8 cellular contexts compared by ENCODE assay signal in genomic region chr13:26011996-26012688, GRCh38. TPM values are rescaled to one million over a fixed set of nuclear protein-coding genes. Genes with fewer than 3 reads are reported as not detected.
A peak's percentile ranks its signal among the peaks of the same experiment; 100 is the strongest.
DNase-seq lines count a peak whose midpoint lies in the region; ATAC-seq lines count a peak whose summit lies in the region.

No MANE protein-coding gene starts in this region.

- no peaks in the 10 kb centered on the region for H3K9me3 Mint-ChIP-seq in activated naive CD4-positive, alpha-beta T cell treated with anti-CD3 and anti-CD28 coated beads for 36 hours
- no peaks in the 10 kb centered on the region for H3K9me3 Mint-ChIP-seq in memory B cell

- H3K27ac Mint-ChIP-seq in T-helper 17 cell: peak overlapping the region; percentile 9
- H3K27ac Mint-ChIP-seq in activated naive CD4-positive, alpha-beta T cell treated with anti-CD3 and anti-CD28 coated beads for 36 hours: peak overlapping the region; percentile 72
- no peak overlapping the region for H3K27ac Mint-ChIP-seq in memory B cell

- ATAC-seq in T-helper 17 cell (peak; percentile 96), memory B cell (ENCODE audit: low read depth) (peak; percentile 67), GM19455 (IDR thresholded peaks at IDR 0.05; ENCODE audit: unreplicated experiment) (no peak)

- peak in 2 of 3 donors; percentile 23 to 47 for DNase-seq in T-helper 17 cell
- DNase-seq in activated naive CD4-positive, alpha-beta T cell treated with anti-CD3 and anti-CD28 coated beads for 36 hours: peak; percentile 70
- no peak for DNase-seq in memory B cell (ENCODE audit: low spot score in 2 of 2)
- DNase-seq in stimulated activated CD8-positive, alpha-beta memory T cell treated with anti-CD3 and anti-CD28 coated beads, Interleukin-7, amount 100 ng/mL, for 4 hours (ENCODE audit: low read depth in 2 of 2): peak; percentile 24 to 66
- DNase-seq in NCI-H1930 (lab: John Stamatoyannopoulos, UW): no peak
- no peak for DNase-seq in DMS79 (lab: John Stamatoyannopoulos, UW)
- DNase-seq in HPDE6-E6E7 (ENCODE audit: extremely low spot score): no peak

- H3K4me3 Mint-ChIP-seq in T-helper 17 cell (peak overlapping the region; percentile 87), memory B cell (peak overlapping the region; percentile 61)
- H3K4me3 Mint-ChIP-seq in activated naive CD4-positive, alpha-beta T cell treated with anti-CD3 and anti-CD28 coated beads for 36 hours: peak overlapping the region; percentile 74

- no peaks in the 10 kb centered on the region for H3K36me3 Mint-ChIP-seq in T-helper 17 cell (ENCODE audit: low read depth)
- no peaks in the 10 kb centered on the region for H3K36me3 Mint-ChIP-seq in activated naive CD4-positive, alpha-beta T cell treated with anti-CD3 and anti-CD28 coated beads for 36 hours (ENCODE audit: low read depth)
- H3K36me3 Mint-ChIP-seq in memory B cell: no peaks in the 10 kb centered on the region

- CTCF ChIA-PET in activated naive CD4-positive, alpha-beta T cell treated with anti-CD3 and anti-CD28 coated beads for 36 hours (lab: Charles Lee): interaction anchor here (0.6 kb wide), 2 partner anchors 32 to 440 kb away, joined by 3 read pairs; no protein-coding TSS in a partner anchor

- H3K4me1 Mint-ChIP-seq in T-helper 17 cell: peaks cover 2% of the 10 kb centered on the region
- H3K4me1 Mint-ChIP-seq in activated naive CD4-positive, alpha-beta T cell treated with anti-CD3 and anti-CD28 coated beads for 36 hours (ENCODE audit: low read depth): peaks cover 25% of the 10 kb centered on the region
- H3K4me1 Mint-ChIP-seq in memory B cell: no peaks in the 10 kb centered on the region

- intact Hi-C loops in activated naive CD4-positive, alpha-beta T cell treated with anti-CD3 and anti-CD28 coated beads for 36 hours (cut with micrococcal nuclease): loop anchor here (2.0 to 5.0 kb wide), 3 partner anchors 39 to 140 kb away; no protein-coding TSS in a partner anchor

- H3K27me3 Mint-ChIP-seq in T-helper 17 cell: peaks cover 5% of the 10 kb centered on the region
- no peaks in the 10 kb centered on the region for H3K27me3 Mint-ChIP-seq in activated naive CD4-positive, alpha-beta T cell treated with anti-CD3 and anti-CD28 coated beads for 36 hours (ENCODE audit: low read depth)
- H3K27me3 Mint-ChIP-seq in memory B cell: peaks cover 18% of the 10 kb centered on the region

- H3K9me3 ChIP-seq in T-helper 17 cell (ENCODE audit: control insufficient read depth, low read length, poor library complexity, severe bottlenecking): no peaks in the 10 kb centered on the region

RNA-seq across cellular contexts. Expression of gene SHISA2, which starts 39.7 kb away (rescaled TPM):
- under 1 TPM; 0.37 to 0.62 TPM for total RNA-seq in T-helper 17 cell
- under 1 TPM; 0.52 to 0.69 TPM for total RNA-seq in activated naive CD4-positive, alpha-beta T cell treated with anti-CD3 and anti-CD28 coated beads for 36 hours

Comparison
In these comparisons a context has a peak if more than half of its experiments do, and no peak if none do; other contexts are left out.
1. DNase-seq: peak in T-helper 17 cell (2 of 3), activated naive CD4-positive, alpha-beta T cell treated with anti-CD3 and anti-CD28 coated beads for 36 hours (single experiment) and stimulated activated CD8-positive, alpha-beta memory T cell treated with anti-CD3 and anti-CD28 coated beads, Interleukin-7, amount 100 ng/mL, for 4 hours (2 of 2); none in memory B cell (0 of 2), NCI-H1930 (0 of 2), DMS79 (single experiment) and HPDE6-E6E7 (single experiment).
2. Peak in every context shown above with its lines, with median percentiles within 50 percentile points of each other: H3K4me3 Mint-ChIP-seq.